In the genomic region with DNA sequence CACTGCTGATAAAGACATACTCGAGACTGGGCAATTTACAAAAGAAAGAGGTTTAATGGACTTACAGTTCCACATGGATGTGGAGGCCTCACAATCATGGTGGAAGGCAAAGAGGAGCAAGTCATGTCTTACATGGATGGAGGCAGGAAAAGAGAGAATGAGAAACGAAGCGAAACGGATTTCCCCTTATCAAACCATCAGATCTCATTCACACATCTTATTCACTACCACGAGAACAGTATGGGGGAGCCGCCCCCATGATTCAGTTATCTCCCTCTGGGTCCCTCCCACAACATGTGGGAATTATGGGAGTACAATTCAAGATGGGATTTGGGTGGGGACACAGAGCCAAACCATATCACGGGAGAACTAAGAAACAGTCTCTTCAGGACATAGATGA, we compare ENCODE assay signal across 1 cellular context. TPM values are rescaled to one million over a fixed set of nuclear protein-coding genes. Genes with fewer than 3 reads are reported as not detected.
"Had no signal": no experiment of that assay in that cellular context is flagged by ENCODE, and none has a peak within 500 bp of the region (broad histone marks: within the 10 kb centered on the region; RNA-seq: fewer than 3 reads in every experiment).

No MANE protein-coding gene starts in this region.

RNA-seq across cellular contexts. Expression of a gene that starts 6.0 kb away (rescaled TPM):
- total RNA-seq: dermis blood vessel endothelial cell had no signal
